ENCODE assay signal across 22 cellular contexts in genomic region chr5:102957141-102957540, GRCh38.
"Had no signal": no experiment of that assay in that cellular context is flagged by ENCODE, and none has a peak within 500 bp of the region (broad histone marks: within the 10 kb centered on the region; RNA-seq: fewer than 3 reads in every experiment).

No MANE protein-coding gene starts in this region.

- H3K27me3 ChIP-seq: colonic mucosa, foreskin keratinocyte, heart left ventricle, pancreas, right lobe of liver, thyroid gland had no signal

- H3K4me1 Mint-ChIP-seq: endodermal cell; naive thymus-derived CD8-positive, alpha-beta T cell had no signal

- H3K36me3 ChIP-seq: colonic mucosa, pancreas, right lobe of liver, thyroid gland had no signal

- DNase-seq: cerebellar nuclear complex; colonic mucosa; effector CD4-positive, alpha-beta T cell; endodermal cell; erythroblast; foreskin keratinocyte; heart left ventricle; hypothalamus; islet precursor cell; mammary epithelial cell; mucosa of descending colon; naive thymus-derived CD8-positive, alpha-beta T cell; pancreas; right lobe of liver; stimulated activated CD4-positive, alpha-beta T cell treated with anti-CD3 and anti-CD28 coated beads, Interleukin-12 subunit alpha, Interleukin-12 subunit beta, amount 100 ng/mL, for 4 hours; stimulated activated naive CD4-positive, alpha-beta T cell treated with Interleukin-2 at 50 U/mL for 16 hours; thyroid gland had no signal

- H3K9me3 Mint-ChIP-seq: endodermal cell; naive thymus-derived CD8-positive, alpha-beta T cell; neural crest cell; type B pancreatic cell had no signal

- H3K27me3 Mint-ChIP-seq: naive thymus-derived CD8-positive, alpha-beta T cell; progenitor cell of endocrine pancreas; type B pancreatic cell had no signal

- H3K4me1 ChIP-seq: colonic mucosa, right lobe of liver, thyroid gland had no signal

- H3K27ac ChIP-seq: colonic mucosa, foreskin keratinocyte, pancreas, right lobe of liver, thyroid gland had no signal

- H3K27ac Mint-ChIP-seq: endodermal cell; naive thymus-derived CD8-positive, alpha-beta T cell; progenitor cell of endocrine pancreas; type B pancreatic cell had no signal

- ATAC-seq: foreskin keratinocyte; heart left ventricle; left lobe of liver; mucosa of descending colon; naive thymus-derived CD8-positive, alpha-beta T cell; pancreas; right lobe of liver had no signal

- H3K9me3 ChIP-seq: colonic mucosa, heart left ventricle, mucosa of descending colon, right lobe of liver, thyroid gland had no signal

- H3K4me3 ChIP-seq: colonic mucosa, heart left ventricle, mucosa of descending colon, pancreas, right lobe of liver, skin epidermis, thyroid gland had no signal

- H3K4me3 Mint-ChIP-seq: endodermal cell; naive thymus-derived CD8-positive, alpha-beta T cell; neural crest cell; type B pancreatic cell had no signal
